1 cellular context compared by ENCODE assay signal in the genomic region with DNA sequence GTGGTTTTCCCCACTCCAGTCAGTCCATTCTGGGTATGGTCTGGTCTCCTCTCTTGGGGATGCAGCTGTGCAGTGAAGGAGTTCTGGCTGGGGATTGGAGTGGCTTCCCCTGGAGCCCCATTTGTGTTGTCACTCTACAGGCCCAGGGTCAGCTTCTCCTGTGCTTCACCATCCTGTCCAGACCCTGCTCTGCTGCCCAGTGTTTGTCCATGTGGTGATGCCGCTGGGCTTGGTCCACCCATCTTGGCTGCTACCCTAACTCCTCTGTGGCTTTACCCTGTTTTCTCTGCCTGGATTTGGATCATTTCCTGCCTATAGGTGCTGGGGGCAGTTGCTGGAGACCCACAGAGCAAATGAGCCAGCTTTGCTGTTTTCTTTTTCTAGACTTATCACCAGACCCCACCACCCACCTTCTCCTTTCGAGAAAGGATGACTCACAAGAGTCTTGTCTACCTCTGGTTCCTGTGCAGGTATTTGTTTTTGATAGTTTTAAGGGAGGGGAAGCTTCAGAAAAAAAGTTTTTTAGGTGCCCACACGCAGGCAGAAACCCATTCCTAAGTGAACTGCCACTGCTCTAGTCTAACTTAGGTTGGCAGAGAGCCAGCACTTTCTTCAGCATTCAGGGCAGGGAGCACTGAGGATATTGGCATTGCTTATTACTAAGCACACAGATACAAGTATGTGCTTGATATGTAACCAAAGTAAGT.
TF ChIP-seq lines count a peak whose summit lies in the region.

No MANE protein-coding gene starts in this region.

TF ChIP-seq in GM23338, 12 proteins besides CTCF, POLR2A, EP300 and RAD21:
- no peak for TF ChIP-seq EZH2 (IDR thresholded peaks at IDR 0.05; ENCODE audit: low read depth, unreplicated experiment)
- TF ChIP-seq, protein P1, sequence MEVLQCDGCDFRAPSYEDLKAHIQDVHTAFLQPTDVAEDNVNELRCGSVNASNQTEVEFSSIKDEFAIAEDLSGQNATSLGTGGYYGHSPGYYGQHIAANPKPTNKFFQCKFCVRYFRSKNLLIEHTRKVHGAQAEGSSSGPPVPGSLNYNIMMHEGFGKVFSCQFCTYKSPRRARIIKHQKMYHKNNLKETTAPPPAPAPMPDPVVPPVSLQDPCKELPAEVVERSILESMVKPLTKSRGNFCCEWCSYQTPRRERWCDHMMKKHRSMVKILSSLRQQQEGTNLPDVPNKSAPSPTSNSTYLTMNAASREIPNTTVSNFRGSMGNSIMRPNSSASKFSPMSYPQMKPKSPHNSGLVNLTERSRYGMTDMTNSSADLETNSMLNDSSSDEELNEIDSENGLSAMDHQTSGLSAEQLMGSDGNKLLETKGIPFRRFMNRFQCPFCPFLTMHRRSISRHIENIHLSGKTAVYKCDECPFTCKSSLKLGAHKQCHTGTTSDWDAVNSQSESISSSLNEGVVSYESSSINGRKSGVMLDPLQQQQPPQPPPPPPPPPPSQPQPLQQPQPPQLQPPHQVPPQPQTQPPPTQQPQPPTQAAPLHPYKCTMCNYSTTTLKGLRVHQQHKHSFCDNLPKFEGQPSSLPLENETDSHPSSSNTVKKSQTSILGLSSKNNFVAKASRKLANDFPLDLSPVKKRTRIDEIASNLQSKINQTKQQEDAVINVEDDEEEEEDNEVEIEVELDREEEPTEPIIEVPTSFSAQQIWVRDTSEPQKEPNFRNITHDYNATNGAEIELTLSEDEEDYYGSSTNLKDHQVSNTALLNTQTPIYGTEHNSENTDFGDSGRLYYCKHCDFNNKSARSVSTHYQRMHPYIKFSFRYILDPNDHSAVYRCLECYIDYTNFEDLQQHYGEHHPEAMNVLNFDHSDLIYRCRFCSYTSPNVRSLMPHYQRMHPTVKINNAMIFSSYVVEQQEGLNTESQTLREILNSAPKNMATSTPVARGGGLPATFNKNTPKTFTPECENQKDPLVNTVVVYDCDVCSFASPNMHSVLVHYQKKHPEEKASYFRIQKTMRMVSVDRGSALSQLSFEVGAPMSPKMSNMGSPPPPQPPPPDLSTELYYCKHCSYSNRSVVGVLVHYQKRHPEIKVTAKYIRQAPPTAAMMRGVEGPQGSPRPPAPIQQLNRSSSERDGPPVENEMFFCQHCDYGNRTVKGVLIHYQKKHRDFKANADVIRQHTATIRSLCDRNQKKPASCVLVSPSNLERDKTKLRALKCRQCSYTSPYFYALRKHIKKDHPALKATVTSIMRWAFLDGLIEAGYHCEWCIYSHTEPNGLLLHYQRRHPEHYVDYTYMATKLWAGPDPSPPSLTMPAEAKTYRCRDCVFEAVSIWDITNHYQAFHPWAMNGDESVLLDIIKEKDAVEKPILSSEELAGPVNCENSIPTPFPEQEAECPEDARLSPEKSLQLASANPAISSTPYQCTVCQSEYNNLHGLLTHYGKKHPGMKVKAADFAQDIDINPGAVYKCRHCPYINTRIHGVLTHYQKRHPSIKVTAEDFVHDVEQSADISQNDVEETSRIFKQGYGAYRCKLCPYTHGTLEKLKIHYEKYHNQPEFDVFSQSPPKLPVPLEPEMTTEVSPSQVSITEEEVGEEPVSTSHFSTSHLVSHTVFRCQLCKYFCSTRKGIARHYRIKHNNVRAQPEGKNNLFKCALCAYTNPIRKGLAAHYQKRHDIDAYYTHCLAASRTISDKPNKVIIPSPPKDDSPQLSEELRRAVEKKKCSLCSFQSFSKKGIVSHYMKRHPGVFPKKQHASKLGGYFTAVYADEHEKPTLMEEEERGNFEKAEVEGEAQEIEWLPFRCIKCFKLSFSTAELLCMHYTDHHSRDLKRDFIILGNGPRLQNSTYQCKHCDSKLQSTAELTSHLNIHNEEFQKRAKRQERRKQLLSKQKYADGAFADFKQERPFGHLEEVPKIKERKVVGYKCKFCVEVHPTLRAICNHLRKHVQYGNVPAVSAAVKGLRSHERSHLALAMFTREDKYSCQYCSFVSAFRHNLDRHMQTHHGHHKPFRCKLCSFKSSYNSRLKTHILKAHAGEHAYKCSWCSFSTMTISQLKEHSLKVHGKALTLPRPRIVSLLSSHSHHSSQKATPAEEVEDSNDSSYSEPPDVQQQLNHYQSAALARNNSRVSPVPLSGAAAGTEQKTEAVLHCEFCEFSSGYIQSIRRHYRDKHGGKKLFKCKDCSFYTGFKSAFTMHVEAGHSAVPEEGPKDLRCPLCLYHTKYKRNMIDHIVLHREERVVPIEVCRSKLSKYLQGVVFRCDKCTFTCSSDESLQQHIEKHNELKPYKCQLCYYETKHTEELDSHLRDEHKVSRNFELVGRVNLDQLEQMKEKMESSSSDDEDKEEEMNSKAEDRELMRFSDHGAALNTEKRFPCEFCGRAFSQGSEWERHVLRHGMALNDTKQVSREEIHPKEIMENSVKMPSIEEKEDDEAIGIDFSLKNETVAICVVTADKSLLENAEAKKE (CRISPR knock-in tag; IDR thresholded peaks at IDR 0.05), result no peak
- no peak for TF ChIP-seq NANOG (IDR thresholded peaks at IDR 0.05; ENCODE audit: borderline replicate concordance)
- TF ChIP-seq ZNF114 (CRISPR knock-in tag; IDR thresholded peaks at IDR 0.05), result no peak
- no peak for TF ChIP-seq CREB1 (CRISPR knock-in tag; IDR thresholded peaks at IDR 0.05; ENCODE audit: low read depth)
- no peak for TF ChIP-seq JUNB (IDR thresholded peaks at IDR 0.05; ENCODE audit: unreplicated experiment)
- TF ChIP-seq, protein P2, sequence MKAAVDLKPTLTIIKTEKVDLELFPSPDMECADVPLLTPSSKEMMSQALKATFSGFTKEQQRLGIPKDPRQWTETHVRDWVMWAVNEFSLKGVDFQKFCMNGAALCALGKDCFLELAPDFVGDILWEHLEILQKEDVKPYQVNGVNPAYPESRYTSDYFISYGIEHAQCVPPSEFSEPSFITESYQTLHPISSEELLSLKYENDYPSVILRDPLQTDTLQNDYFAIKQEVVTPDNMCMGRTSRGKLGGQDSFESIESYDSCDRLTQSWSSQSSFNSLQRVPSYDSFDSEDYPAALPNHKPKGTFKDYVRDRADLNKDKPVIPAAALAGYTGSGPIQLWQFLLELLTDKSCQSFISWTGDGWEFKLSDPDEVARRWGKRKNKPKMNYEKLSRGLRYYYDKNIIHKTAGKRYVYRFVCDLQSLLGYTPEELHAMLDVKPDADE (IDR thresholded peaks at IDR 0.05), result no peak
- no peak for TF ChIP-seq STAT1 (IDR thresholded peaks at IDR 0.05; ENCODE audit: unreplicated experiment)
- TF ChIP-seq EZH2phosphoT487 (IDR thresholded peaks at IDR 0.05; ENCODE audit: unreplicated experiment), result no peak
- TF ChIP-seq POLR2AphosphoS5 (IDR thresholded peaks at IDR 0.05; ENCODE audit: low read depth), result no peak
TF ChIP-seq in GM23338: peak in this region for 0.
